ENCODE assay signal across 8 cellular contexts in genomic region chr3:32374788-32375595, GRCh38. TPM values are rescaled to one million over a fixed set of nuclear protein-coding genes. Genes with fewer than 3 reads are reported as not detected.
DNase-seq lines count a peak whose midpoint lies in the region; ATAC-seq and TF ChIP-seq lines count a peak whose summit lies in the region.

No MANE protein-coding gene starts in this region.

- H3K27ac Mint-ChIP-seq in progenitor cell of endocrine pancreas: peak overlapping the region; percentile 11

- no peak overlapping the region for H3K4me3 Mint-ChIP-seq in progenitor cell of endocrine pancreas (ENCODE audit: low read depth)

- H3K27me3 ChIP-seq in AG04450 (ENCODE audit: control insufficient read depth, insufficient read depth, low read length): no peaks in the 10 kb centered on the region
- H3K27me3 ChIP-seq in HL-60 (ENCODE audit: insufficient read depth, poor library complexity, severe bottlenecking): no peaks in the 10 kb centered on the region

- H3K36me3 Mint-ChIP-seq in progenitor cell of endocrine pancreas (ENCODE audit: insufficient read depth): peaks cover 18% of the 10 kb centered on the region

- peak; percentile 67 for TF ChIP-seq CTCF in AG04450 (IDR thresholded peaks at IDR 0.05; ENCODE audit: low read depth, low read length)
- TF ChIP-seq CTCF in GM13977 (IDR thresholded peaks at IDR 0.05; ENCODE audit: extremely low read depth, insufficient read depth, missing control alignments): peak; percentile 56
- peak; percentile 27 for TF ChIP-seq CTCF in HL-60 (IDR thresholded peaks at IDR 0.05; ENCODE audit: insufficient read depth, low read length)
- TF ChIP-seq CTCF in progenitor cell of endocrine pancreas (IDR thresholded peaks at IDR 0.05; ENCODE audit: unreplicated experiment): peak; percentile 75

- ATAC-seq in HG03571 (IDR thresholded peaks at IDR 0.05; ENCODE audit: unreplicated experiment): no peak

- no peak overlapping the region for H3K27ac ChIP-seq in AG04450 (ENCODE audit: low read depth, low read length)
- H3K27ac ChIP-seq in HL-60 (replicated peaks): no peak overlapping the region

- H3K4me1 Mint-ChIP-seq in progenitor cell of endocrine pancreas (ENCODE audit: low read depth): peaks cover 34% of the 10 kb centered on the region

- POLR2A ChIA-PET in AG04450 (lab: Yijun Ruan, JAX): no interaction called here

- no peaks in the 10 kb centered on the region for H3K27me3 Mint-ChIP-seq in progenitor cell of endocrine pancreas

- H3K4me3 ChIP-seq in AG04450 (ENCODE audit: low read depth, low read length) (no peak overlapping the region), HL-60 (replicated peaks; ENCODE audit: insufficient read depth, low read length) (no peak overlapping the region)

- CTCF ChIA-PET in AG04450 (lab: Charles Lee): interaction anchor here (0.6 to 7.1 kb wide), 44 partner anchors 8 to 1823 kb away, joined by 3 to 96 read pairs (median 4); partner anchors contain the start of gene CMTM7

- no peaks in the 10 kb centered on the region for H3K9me3 Mint-ChIP-seq in progenitor cell of endocrine pancreas (ENCODE audit: low read depth)

- DNase-seq in AG04450 (ENCODE audit: low read depth, low spot score) (peak; percentile 44), GM13977 (ENCODE audit: low spot score) (peak; percentile 53), HL-60 (ENCODE audit: low read depth in 1 of 2, low spot score in 1 of 2) (peak in 1 of 2 experiments; percentile 75), SHP77 (lab: John Stamatoyannopoulos, UW) (peak; percentile 47 to 53), glomerular endothelial cell (ENCODE audit: extremely low read depth, low read depth, low spot score) (peak; percentile 72), progenitor cell of endocrine pancreas (ENCODE audit: low spot score, unreplicated experiment) (peak; percentile 47)
- DNase-seq in activated gamma-delta T cell treated with anti-CD3 and anti-CD28 coated beads, Interleukin-2, amount 50 U/mL, for 16 hours (ENCODE audit: low read depth): peak; percentile 57

- H3K9me3 ChIP-seq in AG04450 (ENCODE audit: control insufficient read depth, insufficient read depth, low read length): no peaks in the 10 kb centered on the region

- in situ Hi-C loops in GM13977 (cut with MboI; ENCODE audit: low pct_unique_long_range_greater_than_20kb, low sequenced_read_pairs, unreplicated experiment): no loop called here

RNA-seq across cellular contexts. Expression of gene CMTM7, which starts 16.7 kb away (rescaled TPM):
- polyA plus RNA-seq in AG04450 (2011; rRNA removed): 17.3 and 17.7 TPM in 2 replicates
- polyA minus RNA-seq in AG04450 (2011; rRNA and poly(A)+ RNA removed): 13.6 and 20.0 TPM in 2 replicates
- total RNA-seq in glomerular endothelial cell (83.0 and 104 TPM in 2 replicates), progenitor cell of endocrine pancreas (24.6 and 29.6 TPM in 2 replicates)
